14 cellular contexts compared by ENCODE assay signal in genomic region chr18:23835076-23835475, GRCh38.
DNase-seq lines count a peak whose midpoint lies in the region; ATAC-seq and TF ChIP-seq lines count a peak whose summit lies in the region.
"Had no signal": no experiment of that assay in that cellular context is flagged by ENCODE, and none has a peak within 500 bp of the region (broad histone marks: within the 10 kb centered on the region; RNA-seq: fewer than 3 reads in every experiment).

No MANE protein-coding gene starts in this region.

- DNase-seq in RWPE2 (ENCODE audit: low spot score) (no peak), myocyte (ENCODE audit: low read depth) (peak; percentile 61), vagina (ENCODE audit: extremely low spot score in 2 of 2) (no peak), PC-3 (no peak), OCI-M2 (lab: John Stamatoyannopoulos, UW; ENCODE audit: unreplicated experiment) (no peak)
- no peak for DNase-seq in central memory CD4-positive, alpha-beta T cell
- DNase-seq: activated CD4-positive, alpha-beta T cell treated with anti-CD3 and anti-CD28 coated beads, Interleukin-2, amount 50 U/mL, for 4 hours; activated T-cell treated with anti-CD3 and anti-CD28 coated beads, Interleukin-2, amount 50 U/mL, for 4 hours; amniotic stem cell; DND-41; NCI-H446 treated with DMSO at 0.1 percent for 48 hours; stomach had no signal

- CTCF ChIA-PET in PC-3 (lab: Charles Lee) = no interaction called here

- no peaks in the 10 kb centered on the region for H3K79me2 ChIP-seq in PC-3 (ENCODE audit: low read length)

- H3K4me1 ChIP-seq in RWPE2 (ENCODE audit: insufficient read depth, poor library complexity, severe bottlenecking) (peaks cover 33% of the 10 kb centered on the region), vagina (peaks cover 17% of the 10 kb centered on the region), PC-3 (ENCODE audit: insufficient read depth, low read length) (peaks cover 15% of the 10 kb centered on the region; the same call in 1 of the 2 replicates)

- no peaks in the 10 kb centered on the region for H3K9me2 ChIP-seq in PC-3 (replicated peaks; ENCODE audit: low read length)

- no peaks in the 10 kb centered on the region for H4K20me1 ChIP-seq in PC-3 (ENCODE audit: low read length)

- H3K4me2 ChIP-seq in PC-3 (ENCODE audit: low read length) = no peak overlapping the region

- H3K36me3 ChIP-seq in RWPE2 (ENCODE audit: low read depth) (peaks cover 8% of the 10 kb centered on the region), vagina (peaks cover 0 to 8% of the 10 kb centered on the region in 2 donors), PC-3 (ENCODE audit: low read depth, low read length) (peaks cover 57% of the 10 kb centered on the region)

- H2AFZ ChIP-seq in PC-3 (ENCODE audit: low read length) = no peak overlapping the region

- no peaks in the 10 kb centered on the region for H3K9me3 ChIP-seq in RWPE2 (ENCODE audit: severe bottlenecking)
- H3K9me3 ChIP-seq in vagina = no peaks in the 10 kb centered on the region
- no peaks in the 10 kb centered on the region for H3K9me3 ChIP-seq in PC-3 (ENCODE audit: low read length)
- H3K9me3 ChIP-seq: stomach had no signal

- no TSS peak for BruUV-seq in PC-3 (replicated peaks; lab: Mats Ljungman, UMichigan)

- TF ChIP-seq CTCF in RWPE2 (IDR thresholded peaks at IDR 0.05; ENCODE audit: poor library complexity, severe bottlenecking) (no peak), vagina (IDR thresholded peaks at IDR 0.05) (no peak), PC-3 (conservative IDR thresholded peaks at IDR 0.05; ENCODE audit: low read depth, low read length) (no peak)

- no peak for TF ChIP-seq POLR2A in vagina (IDR thresholded peaks at IDR 0.05)

- ATAC-seq in RWPE2 (ENCODE audit: low read depth) = no peak; the same call in 2 of the 3 replicates
- peak; percentile 55 for ATAC-seq in esophagus mucosa
- no peak for ATAC-seq in PC-3
- ATAC-seq: activated T-cell treated with anti-CD3 and anti-CD28 coated beads, Interleukin-2, amount 50 U/mL, for 4 hours; K562 had no signal

- H3K27ac ChIP-seq in RWPE2 (ENCODE audit: poor library complexity, severe bottlenecking) (peak overlapping the region; percentile 98), vagina (peak overlapping the region; percentile 49), PC-3 (ENCODE audit: low read length) (no peak overlapping the region)
- H3K27ac ChIP-seq: stomach had no signal

- H3F3A ChIP-seq in PC-3 (ENCODE audit: low read length, unreplicated experiment) = no peaks in the 10 kb centered on the region

- POLR2A ChIA-PET in PC-3 (lab: Charles Lee; ENCODE audit: unreplicated experiment) = no interaction called here

- H3K9ac ChIP-seq in PC-3 (ENCODE audit: low read length) = no peak overlapping the region

- H3K27me3 ChIP-seq in RWPE2 (ENCODE audit: insufficient read depth, poor library complexity, severe bottlenecking) (no peaks in the 10 kb centered on the region), vagina (no peaks in the 10 kb centered on the region), PC-3 (ENCODE audit: low read length) (no peaks in the 10 kb centered on the region)
- H3K27me3 ChIP-seq: stomach had no signal

- intact Hi-C loops in vagina (cut with DNase I) = no loop called here
- intact Hi-C loops in PC-3 (cut with micrococcal nuclease) = no loop called here

- H3K4me3 ChIP-seq in RWPE2 (ENCODE audit: severe bottlenecking) (no peak overlapping the region), vagina (no peak overlapping the region), PC-3 (ENCODE audit: low read length) (no peak overlapping the region)
- H3K4me3 ChIP-seq: K562, stomach had no signal
